ENCODE assay signal across 1 cellular context in the genomic region with DNA sequence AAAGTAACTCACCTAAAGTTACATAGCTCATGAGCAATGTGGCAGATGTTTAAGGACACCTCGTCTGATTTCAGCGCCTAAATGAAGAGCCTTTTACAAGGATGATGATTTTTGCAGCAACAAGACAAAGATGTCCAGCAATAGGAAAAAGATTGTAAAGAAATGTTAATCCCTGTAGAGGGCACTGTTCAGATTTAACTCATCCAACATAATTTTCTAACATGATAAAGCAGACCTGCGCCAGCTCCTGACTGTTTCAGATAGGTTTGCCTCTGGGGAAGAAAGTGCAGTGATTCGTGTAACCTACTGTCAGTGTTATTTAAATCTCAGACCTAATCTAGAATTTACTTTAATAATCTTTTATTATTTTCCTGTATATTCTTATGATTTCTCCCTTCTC.
TF ChIP-seq lines count a peak whose summit lies in the region.

No MANE protein-coding gene starts in this region.

TF ChIP-seq in WTC11, 78 proteins besides CTCF, POLR2A, EP300 and RAD21 (continued from another document):
- TF ChIP-seq, protein P1, sequence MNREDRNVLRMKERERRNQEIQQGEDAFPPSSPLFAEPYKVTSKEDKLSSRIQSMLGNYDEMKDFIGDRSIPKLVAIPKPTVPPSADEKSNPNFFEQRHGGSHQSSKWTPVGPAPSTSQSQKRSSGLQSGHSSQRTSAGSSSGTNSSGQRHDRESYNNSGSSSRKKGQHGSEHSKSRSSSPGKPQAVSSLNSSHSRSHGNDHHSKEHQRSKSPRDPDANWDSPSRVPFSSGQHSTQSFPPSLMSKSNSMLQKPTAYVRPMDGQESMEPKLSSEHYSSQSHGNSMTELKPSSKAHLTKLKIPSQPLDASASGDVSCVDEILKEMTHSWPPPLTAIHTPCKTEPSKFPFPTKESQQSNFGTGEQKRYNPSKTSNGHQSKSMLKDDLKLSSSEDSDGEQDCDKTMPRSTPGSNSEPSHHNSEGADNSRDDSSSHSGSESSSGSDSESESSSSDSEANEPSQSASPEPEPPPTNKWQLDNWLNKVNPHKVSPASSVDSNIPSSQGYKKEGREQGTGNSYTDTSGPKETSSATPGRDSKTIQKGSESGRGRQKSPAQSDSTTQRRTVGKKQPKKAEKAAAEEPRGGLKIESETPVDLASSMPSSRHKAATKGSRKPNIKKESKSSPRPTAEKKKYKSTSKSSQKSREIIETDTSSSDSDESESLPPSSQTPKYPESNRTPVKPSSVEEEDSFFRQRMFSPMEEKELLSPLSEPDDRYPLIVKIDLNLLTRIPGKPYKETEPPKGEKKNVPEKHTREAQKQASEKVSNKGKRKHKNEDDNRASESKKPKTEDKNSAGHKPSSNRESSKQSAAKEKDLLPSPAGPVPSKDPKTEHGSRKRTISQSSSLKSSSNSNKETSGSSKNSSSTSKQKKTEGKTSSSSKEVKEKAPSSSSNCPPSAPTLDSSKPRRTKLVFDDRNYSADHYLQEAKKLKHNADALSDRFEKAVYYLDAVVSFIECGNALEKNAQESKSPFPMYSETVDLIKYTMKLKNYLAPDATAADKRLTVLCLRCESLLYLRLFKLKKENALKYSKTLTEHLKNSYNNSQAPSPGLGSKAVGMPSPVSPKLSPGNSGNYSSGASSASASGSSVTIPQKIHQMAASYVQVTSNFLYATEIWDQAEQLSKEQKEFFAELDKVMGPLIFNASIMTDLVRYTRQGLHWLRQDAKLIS (CRISPR knock-in tag; IDR thresholded peaks at IDR 0.05; ENCODE audit: borderline replicate concordance), result no peak
- TF ChIP-seq MXD4 (CRISPR knock-in tag; IDR thresholded peaks at IDR 0.05; ENCODE audit: borderline replicate concordance), result no peak
- TF ChIP-seq NR1H2 (CRISPR knock-in tag; IDR thresholded peaks at IDR 0.05), result no peak
- no peak for TF ChIP-seq TEAD1 (CRISPR knock-in tag; IDR thresholded peaks at IDR 0.05)
- TF ChIP-seq, protein P2, sequence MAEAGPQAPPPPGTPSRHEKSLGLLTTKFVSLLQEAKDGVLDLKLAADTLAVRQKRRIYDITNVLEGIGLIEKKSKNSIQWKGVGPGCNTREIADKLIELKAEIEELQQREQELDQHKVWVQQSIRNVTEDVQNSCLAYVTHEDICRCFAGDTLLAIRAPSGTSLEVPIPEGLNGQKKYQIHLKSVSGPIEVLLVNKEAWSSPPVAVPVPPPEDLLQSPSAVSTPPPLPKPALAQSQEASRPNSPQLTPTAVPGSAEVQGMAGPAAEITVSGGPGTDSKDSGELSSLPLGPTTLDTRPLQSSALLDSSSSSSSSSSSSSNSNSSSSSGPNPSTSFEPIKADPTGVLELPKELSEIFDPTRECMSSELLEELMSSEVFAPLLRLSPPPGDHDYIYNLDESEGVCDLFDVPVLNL (CRISPR knock-in tag; IDR thresholded peaks at IDR 0.05; ENCODE audit: borderline replicate concordance, low read depth), result no peak
- no peak for TF ChIP-seq GABPB1 (CRISPR knock-in tag; IDR thresholded peaks at IDR 0.05)
